In genomic region chr19:58351996-58352755, GRCh38 we compare ENCODE assay signal across 18 cellular contexts. TPM values are rescaled to one million over a fixed set of nuclear protein-coding genes. Genes with fewer than 3 reads are reported as not detected.
"Had no signal": no experiment of that assay in that cellular context is flagged by ENCODE, and none has a peak within 500 bp of the region (broad histone marks: within the 10 kb centered on the region; RNA-seq: fewer than 3 reads in every experiment).

No MANE protein-coding gene starts in this region.

- H3K9me2 ChIP-seq: SK-N-SH had no signal

- H3K4me3 ChIP-seq: ascending aorta, tibial artery had no signal

- ATAC-seq: activated CD4-positive, alpha-beta T cell treated with anti-CD3 and anti-CD28 coated beads for 36 hours; activated naive CD8-positive, alpha-beta T cell treated with anti-CD3 and anti-CD28 coated beads, Interleukin-2, amount 50 U/mL, for 24 hours; foreskin keratinocyte; naive thymus-derived CD4-positive, alpha-beta T cell; stimulated activated naive CD8-positive, alpha-beta T cell treated with anti-CD3 and anti-CD28 coated beads, Interleukin-15, Interleukin-2, amounts not matched to agents 100 U/mL and 50 U/mL, for 24 hours had no signal

- H3K27me3 ChIP-seq: ascending aorta had no signal

- H3K27ac Mint-ChIP-seq: activated CD4-positive, alpha-beta T cell treated with anti-CD3 and anti-CD28 coated beads for 36 hours; activated naive CD8-positive, alpha-beta T cell treated with anti-CD3 and anti-CD28 coated beads, Interleukin-2, amount 50 U/mL, for 24 hours; dendritic cell treated with granulocyte-macrophage colony-stimulating factor and Interleukin-4, amounts not matched to agents 40 ng/mL and 50 ng/mL, for 4 days; T-helper 2 cell treated with Interferon-gamma antibody and Interleukin-4, amounts not matched to agents 5 μg/mL and 100 μg/mL, for 36 hours had no signal

- H3K36me3 ChIP-seq: ascending aorta had no signal

- H3K9ac ChIP-seq: SK-N-SH had no signal

- H3K4me2 ChIP-seq: SK-N-SH had no signal

- H3K9me3 Mint-ChIP-seq: activated naive CD8-positive, alpha-beta T cell treated with anti-CD3 and anti-CD28 coated beads, Interleukin-2, amount 50 U/mL, for 24 hours; dendritic cell treated with granulocyte-macrophage colony-stimulating factor and Interleukin-4, amounts not matched to agents 40 ng/mL and 50 ng/mL, for 4 days; T-helper 2 cell treated with Interferon-gamma antibody and Interleukin-4, amounts not matched to agents 5 μg/mL and 100 μg/mL, for 36 hours had no signal

- H3K4me3 Mint-ChIP-seq: activated CD4-positive, alpha-beta T cell treated with anti-CD3 and anti-CD28 coated beads for 36 hours; activated naive CD8-positive, alpha-beta T cell treated with anti-CD3 and anti-CD28 coated beads, Interleukin-2, amount 50 U/mL, for 24 hours; dendritic cell treated with granulocyte-macrophage colony-stimulating factor and Interleukin-4, amounts not matched to agents 40 ng/mL and 50 ng/mL, for 4 days; T-helper 2 cell treated with Interferon-gamma antibody and Interleukin-4, amounts not matched to agents 5 μg/mL and 100 μg/mL, for 36 hours had no signal

- H3K27ac ChIP-seq: ascending aorta, foreskin keratinocyte, tibial artery had no signal

- H3K9me3 ChIP-seq: ascending aorta, SK-N-SH, tibial artery had no signal

- H3K27me3 Mint-ChIP-seq: activated naive CD8-positive, alpha-beta T cell treated with anti-CD3 and anti-CD28 coated beads, Interleukin-2, amount 50 U/mL, for 24 hours had no signal

- DNase-seq: activated CD4-positive, alpha-beta T cell treated with anti-CD3 and anti-CD28 coated beads for 36 hours; activated CD4-positive, alpha-beta T cell treated with anti-CD3 and anti-CD28 coated beads, Interleukin-2, amount 50 U/mL, for 48 hours; activated naive CD4-positive, alpha-beta T cell; activated naive CD8-positive, alpha-beta T cell treated with anti-CD3 and anti-CD28 coated beads, Interleukin-2, amount 50 U/mL, for 24 hours; activated T-cell treated with anti-CD3 and anti-CD28 coated beads for 4 hours; effector memory CD4-positive, alpha-beta T cell; foreskin keratinocyte; kidney glomerular epithelial cell; mesendoderm; naive thymus-derived CD4-positive, alpha-beta T cell; SK-N-SH; stimulated activated CD8-positive, alpha-beta memory T cell treated with anti-CD3 and anti-CD28 coated beads, Interleukin-4, amount 100 ng/mL, for 48 hours; stimulated activated naive CD8-positive, alpha-beta T cell treated with anti-CD3 and anti-CD28 coated beads, Interleukin-15, Interleukin-2, amounts not matched to agents 100 U/mL and 50 U/mL, for 24 hours; substantia nigra; tibial artery had no signal

RNA-seq across cellular contexts. Expression of gene ZNF497, which starts 10.4 kb away (rescaled TPM):
- total RNA-seq: ascending aorta had no signal

RNA-seq across cellular contexts. Expression of gene ZNF837, which starts 28.7 kb away (rescaled TPM):
- total RNA-seq: ascending aorta had no signal
